23 cellular contexts compared by ENCODE assay signal in the genomic region with DNA sequence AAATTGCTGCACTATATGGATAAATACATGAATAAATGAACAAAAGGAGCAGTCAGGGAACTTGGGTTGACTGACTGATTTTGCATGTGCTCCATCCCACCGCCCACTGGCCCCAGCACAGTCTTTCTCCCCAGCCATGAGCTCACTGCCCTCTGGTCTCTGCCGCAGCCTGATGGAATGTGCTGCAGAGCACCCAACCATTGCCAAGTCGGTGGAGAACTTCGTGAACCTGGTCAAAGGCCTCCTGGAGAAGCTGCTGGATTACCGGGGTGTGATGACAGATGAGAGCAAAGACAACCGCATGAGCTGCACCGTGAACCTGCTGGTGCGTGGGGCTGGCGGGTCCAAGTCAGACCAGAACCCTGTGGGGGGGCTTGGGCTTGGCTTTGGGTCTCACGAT. TPM values are rescaled to one million over a fixed set of nuclear protein-coding genes. Genes with fewer than 3 reads are reported as not detected.
"Had no signal": no experiment of that assay in that cellular context is flagged by ENCODE, and none has a peak within 500 bp of the region (broad histone marks: within the 10 kb centered on the region; RNA-seq: fewer than 3 reads in every experiment).

No MANE protein-coding gene starts in this region.

- H3K27ac ChIP-seq: coronary artery, dorsolateral prefrontal cortex, esophagus squamous epithelium, gastrocnemius medialis, heart right ventricle, left lung, lower lobe of right lung had no signal

- DNase-seq: dermis blood vessel endothelial cell; dorsolateral prefrontal cortex; effector CD4-positive, alpha-beta T cell; effector memory CD4-positive, alpha-beta T cell; erythroblast; esophagus squamous epithelium; foreskin fibroblast; foreskin melanocyte; gastrocnemius medialis; glutamatergic neuron; head of caudate nucleus; heart right ventricle; hippocampal formation; kidney; kidney glomerular epithelial cell; left cardiac atrium; left lung; left ventricle myocardium superior; lower lobe of right lung; mesenchymal stem cell; mucosa of descending colon had no signal

- H3K4me1 ChIP-seq: esophagus squamous epithelium, gastrocnemius medialis, heart right ventricle, left lung, lower lobe of right lung had no signal

- H3K27me3 ChIP-seq: dorsolateral prefrontal cortex, esophagus squamous epithelium, gastrocnemius medialis, left lung had no signal

- H3K9me3 ChIP-seq: esophagus squamous epithelium, gastrocnemius medialis, heart right ventricle, left lung, lower lobe of right lung, mucosa of descending colon had no signal

- H3K36me3 ChIP-seq: esophagus squamous epithelium, gastrocnemius medialis had no signal

- H3K4me3 ChIP-seq: coronary artery, dorsolateral prefrontal cortex, esophagus squamous epithelium, gastrocnemius medialis, heart right ventricle, left lung, lower lobe of right lung, mucosa of descending colon had no signal

RNA-seq across cellular contexts. Expression of a gene that starts 53.9 kb away (rescaled TPM):
- total RNA-seq: esophagus mucosa, lower lobe of right lung had no signal
